In the genomic region with DNA sequence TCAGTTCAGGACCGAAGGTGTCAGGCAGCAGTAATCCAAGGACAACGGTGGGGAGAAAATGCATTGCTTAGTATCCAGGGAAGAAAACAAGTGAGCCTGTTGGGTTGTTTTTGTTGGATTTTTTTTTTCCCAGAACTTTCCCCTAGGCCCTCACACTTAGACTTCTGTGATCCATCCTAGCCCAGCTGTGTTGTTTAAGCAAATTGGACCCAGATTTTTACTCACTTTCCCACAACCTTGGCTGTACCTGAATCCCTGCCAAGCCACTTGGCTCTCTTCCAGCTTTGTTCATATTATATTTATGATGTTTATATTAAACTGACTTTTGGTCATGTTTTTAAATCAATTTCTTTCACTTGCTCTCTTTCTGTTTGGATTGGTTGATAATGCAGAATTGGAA, we compare ENCODE assay signal across 1 cellular context.
TF ChIP-seq lines count a peak whose summit lies in the region.

No MANE protein-coding gene starts in this region.

TF ChIP-seq in WTC11, 78 proteins besides CTCF, POLR2A, EP300 and RAD21 (continued from another document):
- no peak for TF ChIP-seq ZBTB43 (CRISPR knock-in tag; IDR thresholded peaks at IDR 0.05)
- TF ChIP-seq JAZF1 (CRISPR knock-in tag; IDR thresholded peaks at IDR 0.05): no peak
- no peak for TF ChIP-seq E2F4 (CRISPR knock-in tag; IDR thresholded peaks at IDR 0.05; ENCODE audit: borderline replicate concordance, low read depth)
- TF ChIP-seq SMAD4 (CRISPR knock-in tag; IDR thresholded peaks at IDR 0.05): no peak
